In the genomic region with DNA sequence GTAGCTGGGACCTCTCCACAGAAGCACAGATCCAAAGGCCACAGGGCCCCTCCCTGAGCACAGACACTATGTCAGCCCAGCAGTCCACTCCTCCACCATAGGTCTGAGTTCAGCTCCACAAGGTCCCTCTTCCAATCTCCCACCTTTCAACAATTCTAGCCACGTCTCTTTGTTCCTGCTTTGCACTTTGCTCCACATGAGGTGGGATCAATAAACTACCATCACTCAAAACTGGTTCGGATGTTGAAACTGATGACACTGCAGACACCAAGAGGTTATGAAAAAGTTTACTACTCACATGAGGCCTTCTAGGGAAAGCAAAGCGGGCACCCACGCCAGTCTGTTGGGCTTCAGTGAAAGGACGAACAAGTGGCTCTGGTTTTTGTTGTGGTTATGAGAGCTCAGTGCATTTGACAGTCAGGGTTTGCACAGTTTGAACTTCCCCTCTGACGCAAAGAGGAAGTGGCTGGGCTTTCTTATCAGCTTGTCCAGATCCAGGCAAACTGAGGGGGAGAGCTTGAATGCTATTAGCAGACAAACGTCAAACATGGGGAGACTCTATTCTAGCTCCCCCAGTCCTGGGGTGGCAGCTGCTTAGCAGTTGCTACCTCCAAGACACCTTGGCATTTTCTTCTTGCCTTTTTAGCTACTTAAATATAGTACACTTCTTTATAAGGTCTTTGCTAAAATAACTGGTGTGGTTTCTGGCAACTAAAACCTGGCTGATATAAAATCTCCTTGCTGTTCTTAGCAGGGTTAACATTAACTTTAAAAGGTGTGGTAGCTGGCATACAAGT, we compare ENCODE assay signal across 8 cellular contexts. TPM values are rescaled to one million over a fixed set of nuclear protein-coding genes. Genes with fewer than 3 reads are reported as not detected.
DNase-seq lines count a peak whose midpoint lies in the region; ATAC-seq and TF ChIP-seq lines count a peak whose summit lies in the region.

No MANE protein-coding gene starts in this region.

- no peaks in the 10 kb centered on the region for H3K9me3 ChIP-seq in lung (ENCODE audit: control insufficient read depth in 2 of 2, insufficient read depth in 1 of 2, low read length in 1 of 2)
- H3K9me3 ChIP-seq in WERI-Rb-1 (ENCODE audit: severe bottlenecking): no peaks in the 10 kb centered on the region
- H3K9me3 ChIP-seq in mammary epithelial cell (replicated peaks; ENCODE audit: insufficient read depth, low read length): no peaks in the 10 kb centered on the region

- DNase-seq in T-helper 2 cell (peak in 4 of 5 experiments; percentile 33 to 98 (median 62)), astrocyte of the spinal cord (ENCODE audit: low read depth, low spot score) (peak; percentile 60), lung (ENCODE audit: low spot score) (peak; percentile 80), WERI-Rb-1 (no peak), mammary epithelial cell (no peak)
- DNase-seq in stimulated activated CD8-positive, alpha-beta memory T cell treated with anti-CD3 and anti-CD28 coated beads, Interleukin-15, amount 100 ng/mL, for 4 hours (ENCODE audit: low read depth in 2 of 2): peak; percentile 33 to 38

- WGBS in lung, 2 donors: 3 to 6% methylated on average over 7 of the region's 7 CpGs
- WGBS in mammary epithelial cell (ENCODE audit: low coverage, missing lambda C conversion rate): 96% methylated on average over 6 of the region's 7 CpGs

- H3K79me2 ChIP-seq in mammary epithelial cell (ENCODE audit: insufficient read depth, low read length): no peaks in the 10 kb centered on the region

- no peak overlapping the region for H3K9ac ChIP-seq in mammary epithelial cell (ENCODE audit: insufficient read depth, low read length)

- H3K27ac ChIP-seq in lung (ENCODE audit: low read depth in 1 of 2, low read length in 1 of 2) (peak overlapping the region; percentile 86 to 94), WERI-Rb-1 (no peak overlapping the region), mammary epithelial cell (ENCODE audit: insufficient read depth, low read depth, low read length) (no peak overlapping the region)

- H3K4me1 ChIP-seq in lung (ENCODE audit: control insufficient read depth in 2 of 2, insufficient read depth in 2 of 2, low read length in 2 of 2): peaks cover 9 to 11% of the 10 kb centered on the region in 2 donors
- no peaks in the 10 kb centered on the region for H3K4me1 ChIP-seq in mammary epithelial cell (ENCODE audit: insufficient read depth, low read length)

- H4K20me1 ChIP-seq in mammary epithelial cell (ENCODE audit: insufficient read depth, low read length): no peaks in the 10 kb centered on the region

- in situ Hi-C loops in astrocyte of the spinal cord (cut with HindIII; ENCODE audit: low sequenced_read_pairs): no loop called here
- in situ Hi-C loops in mammary epithelial cell (cut with MboI; ENCODE audit: low sequenced_read_pairs in 2 of 2): no loop called here

- H2AFZ ChIP-seq in mammary epithelial cell (ENCODE audit: low read depth, low read length): no peak overlapping the region

- CTCF ChIA-PET in mammary epithelial cell (lab: Charles Lee; ENCODE audit: low non-redundant PET): no interaction called here

- intact Hi-C loops in mammary epithelial cell (cut with micrococcal nuclease): no loop called here

- dilution Hi-C loops in mammary epithelial cell (cut with HindIII; ENCODE audit: low sequenced_read_pairs): no loop called here

- no peak overlapping the region for H3K4me2 ChIP-seq in mammary epithelial cell (ENCODE audit: insufficient read depth, low read depth, low read length)

- H3K27me3 ChIP-seq in lung (ENCODE audit: control insufficient read depth, insufficient read depth) (no peaks in the 10 kb centered on the region), WERI-Rb-1 (ENCODE audit: insufficient read depth, low read depth, severe bottlenecking) (no peaks in the 10 kb centered on the region), mammary epithelial cell (ENCODE audit: insufficient read depth, low read length) (no peaks in the 10 kb centered on the region)

- BruUV-seq in mammary epithelial cell (replicated peaks; lab: Mats Ljungman, UMichigan): no TSS peak

- H3K36me3 ChIP-seq in lung (ENCODE audit: control insufficient read depth in 2 of 2, insufficient read depth in 2 of 2, low read length in 2 of 2): peaks cover 0 to 3% of the 10 kb centered on the region in 2 donors
- peaks cover 21% of the 10 kb centered on the region for H3K36me3 ChIP-seq in WERI-Rb-1
- no peaks in the 10 kb centered on the region for H3K36me3 ChIP-seq in mammary epithelial cell (ENCODE audit: insufficient read depth, low read length)

- H3K4me3 ChIP-seq in astrocyte of the spinal cord (ENCODE audit: low read depth, low read length) (no peak overlapping the region), lung (no peak overlapping the region), WERI-Rb-1 (ENCODE audit: low read depth, low read length) (no peak overlapping the region), mammary epithelial cell (replicated peaks in 1 of 3; ENCODE audit: insufficient read depth in 1 of 3, low read depth in 2 of 3, low read length in 3 of 3) (no peak overlapping the region)

- ATAC-seq in GM18520 (IDR thresholded peaks at IDR 0.05; ENCODE audit: unreplicated experiment): peak; percentile 93
- peak; percentile 96 for ATAC-seq in HG03066 (IDR thresholded peaks at IDR 0.05; ENCODE audit: low read depth, unreplicated experiment)
- ATAC-seq in lung (ENCODE audit: insufficient read depth, low FRiP score): peak; percentile 87

- TF ChIP-seq CTCF in astrocyte of the spinal cord (IDR thresholded peaks at IDR 0.05; ENCODE audit: low read depth, low read length) (no peak), lung (IDR thresholded peaks at IDR 0.05; ENCODE audit: control extremely low read depth, extremely low read depth) (no peak), WERI-Rb-1 (IDR thresholded peaks at IDR 0.05; ENCODE audit: low read depth, low read length) (no peak), mammary epithelial cell (conservative IDR thresholded peaks at IDR 0.05 in 1 of 2, IDR thresholded peaks at IDR 0.05 in 1 of 2; ENCODE audit: extremely low read depth in 1 of 2, insufficient read depth in 1 of 2, low read depth in 1 of 2, low read length in 2 of 2) (no peak)

RNA-seq across cellular contexts. Expression of a gene that starts 37.8 kb away (rescaled TPM):
- total RNA-seq in lung: 10 to 100 TPM; 16.3 to 23.2 TPM
- 1 to 10 TPM; 2.7 to 3.8 TPM for polyA plus RNA-seq in lung
- 10 to 100 TPM in 1 of 2 donors, 1 to 10 TPM in 1; 7.5 to 14.2 TPM for total RNA-seq in mammary epithelial cell
- polyA plus RNA-seq in mammary epithelial cell: 1.9 TPM
- 19.9 TPM for polyA minus RNA-seq in mammary epithelial cell

Comparison
In these comparisons a context has a peak if more than half of its experiments do, and no peak if none do; other contexts are left out.
1. DNase-seq: peak in T-helper 2 cell (4 of 5), astrocyte of the spinal cord (single experiment), lung (single experiment) and stimulated activated CD8-positive, alpha-beta memory T cell treated with anti-CD3 and anti-CD28 coated beads, Interleukin-15, amount 100 ng/mL, for 4 hours (2 of 2); none in WERI-Rb-1 (single experiment) and mammary epithelial cell (single experiment).
2. H3K27ac ChIP-seq: peak in lung (2 of 2); none in WERI-Rb-1 (single experiment) and mammary epithelial cell (single experiment).
3. Peak in every context shown above with its lines, with median percentiles within 50 percentile points of each other: ATAC-seq.